Comparison of ENCODE assay signal across 17 cellular contexts in genomic region chr14:67311868-67312267, GRCh38.
"Had no signal": no experiment of that assay in that cellular context is flagged by ENCODE, and none has a peak within 500 bp of the region (broad histone marks: within the 10 kb centered on the region; RNA-seq: fewer than 3 reads in every experiment).

No MANE protein-coding gene starts in this region.

- H3K27ac ChIP-seq: ascending aorta, cardiac muscle cell, esophagus squamous epithelium, prostate gland had no signal

- FAIRE-seq: endometrium had no signal

- H3K4me3 ChIP-seq: ascending aorta, cardiac muscle cell, esophagus squamous epithelium, prostate gland had no signal

- H3K4me1 ChIP-seq: ascending aorta, esophagus squamous epithelium, prostate gland had no signal

- H3K27me3 ChIP-seq: ascending aorta, cardiac muscle cell, esophagus squamous epithelium had no signal

- H3K36me3 ChIP-seq: prostate gland had no signal

- H3K9me3 ChIP-seq: ascending aorta, esophagus squamous epithelium, prostate gland had no signal

- DNase-seq: activated CD4-positive, alpha-beta memory T cell treated with anti-CD3 and anti-CD28 coated beads, Interleukin-2, amount 10 ng/mL, durations not matched to agents 7 days and 5 days; activated CD4-positive, CD25-positive, alpha-beta regulatory T cell treated with anti-CD3 and anti-CD28 coated beads, Interleukin-2, amount 50 U/mL, for 72 hours; activated gamma-delta T cell treated with Interleukin-2 at 50 U/mL for 16 hours; activated naive CD8-positive, alpha-beta T cell treated with anti-CD3 and anti-CD28 coated beads, Interleukin-2, amount 50 U/mL, for 24 hours; activated T-cell treated with anti-CD3 and anti-CD28 coated beads, Interleukin-2, amount 50 U/mL, for 48 hours; esophagus squamous epithelium; foreskin fibroblast; head of caudate nucleus; left ventricle myocardium superior; mesendoderm; occipital lobe; stimulated activated CD4-positive, alpha-beta T cell treated with anti-CD3 and anti-CD28 coated beads, Interleukin-2, amount 100 ng/mL, for 24 hours; stimulated activated naive B cell treated with anti-CD40 and anti-IgM and Interleukin-4, amounts not matched to agents 10 μg/mL and 1 μg/mL and 100 μg/mL, for 72 hours had no signal
